In genomic region chr5:64942460-64942859, GRCh38 we compare ENCODE assay signal across 37 cellular contexts.
"Had no signal": no experiment of that assay in that cellular context is flagged by ENCODE, and none has a peak within 500 bp of the region (broad histone marks: within the 10 kb centered on the region; RNA-seq: fewer than 3 reads in every experiment).

No MANE protein-coding gene starts in this region.

- H3K27me3 Mint-ChIP-seq: activated B cell treated with CpG ODN at 0.5 μM for 24 hours; activated CD4-positive, alpha-beta memory T cell treated with anti-CD3 and anti-CD28 coated beads for 36 hours; activated CD4-positive, alpha-beta T cell treated with anti-CD3 and anti-CD28 coated beads, Interleukin-2, amount 10 ng/mL, durations not matched to agents 24 days and 14 days; activated CD8-positive, alpha-beta T cell treated with anti-CD3 and anti-CD28 coated beads for 36 hours; activated naive CD8-positive, alpha-beta T cell treated with anti-CD3 and anti-CD28 coated beads for 36 hours; activated T-helper 17 cell treated with anti-CD3 and anti-CD28 coated beads, Interleukin-2, amount 50 U/mL, for 72 hours; brain; central memory CD8-positive, alpha-beta T cell had no signal

- H3K36me3 ChIP-seq: adrenal gland, ascending aorta, cardiac muscle cell had no signal

- H3K27ac ChIP-seq: adrenal gland, ascending aorta, cardiac muscle cell, VCaP had no signal

- H3K9me3 Mint-ChIP-seq: activated B cell treated with CpG ODN at 0.5 μM for 24 hours; activated CD8-positive, alpha-beta T cell treated with anti-CD3 and anti-CD28 coated beads for 36 hours; activated naive CD4-positive, alpha-beta T cell treated with anti-CD3 and anti-CD28 coated beads, Interleukin-2, amount 50 U/mL, for 72 hours; activated naive CD8-positive, alpha-beta T cell treated with anti-CD3 and anti-CD28 coated beads for 36 hours; activated T-helper 17 cell treated with anti-CD3 and anti-CD28 coated beads, Interleukin-2, amount 50 U/mL, for 72 hours had no signal

- H3K4me1 ChIP-seq: adrenal gland, ascending aorta had no signal

- H3K9me3 ChIP-seq: adrenal gland had no signal

- FAIRE-seq: bronchial epithelial cell, TTC549 had no signal

- DNase-seq: activated B cell treated with CpG ODN at 0.5 μM for 24 hours; activated CD4-positive, alpha-beta memory T cell treated with anti-CD3 and anti-CD28 coated beads for 36 hours; activated CD4-positive, alpha-beta T cell treated with anti-CD3 and anti-CD28 coated beads for 4 hours; activated CD4-positive, alpha-beta T cell treated with anti-CD3 and anti-CD28 coated beads, Interleukin-2, amount 10 ng/mL, durations not matched to agents 24 days and 14 days; activated CD4-positive, alpha-beta T cell treated with anti-CD3 and anti-CD28 coated beads, Interleukin-2, amount 50 U/mL, for 1 hour; activated CD4-positive, alpha-beta T cell treated with anti-CD3 and anti-CD28 coated beads, Interleukin-2, amount 50 U/mL, for 4 hours; activated CD4-positive, CD25-positive, alpha-beta regulatory T cell treated with anti-CD3 and anti-CD28 coated beads, Interleukin-2, amount 50 U/mL, for 72 hours; activated CD8-positive, alpha-beta memory T cell treated with anti-CD3 and anti-CD28 coated beads, Interleukin-2, amount 50 U/mL, for 4 hours; activated CD8-positive, alpha-beta T cell treated with anti-CD3 and anti-CD28 coated beads for 36 hours; activated effector memory CD4-positive, alpha-beta T cell treated with anti-CD3 and anti-CD28 coated beads, Interleukin-2, amount 50 U/mL, for 16 hours; activated gamma-delta T cell treated with Interleukin-2 at 50 U/mL for 16 hours; activated naive CD4-positive, alpha-beta T cell; activated naive CD4-positive, alpha-beta T cell treated with anti-CD3 and anti-CD28 coated beads for 36 hours; activated naive CD4-positive, alpha-beta T cell treated with anti-CD3 and anti-CD28 coated beads, Interleukin-2, amount 50 U/mL, for 16 hours; activated naive CD8-positive, alpha-beta T cell treated with anti-CD3 and anti-CD28 coated beads for 36 hours; activated T-cell treated with anti-CD3 and anti-CD28 coated beads for 4 hours; activated T-cell treated with anti-CD3 and anti-CD28 coated beads, Interleukin-2, amount 50 U/mL, for 1 hour; activated T-cell treated with anti-CD3 and anti-CD28 coated beads, Interleukin-2, amount 50 U/mL, for 4 hours; activated T-cell treated with anti-CD3 and anti-CD28 coated beads, Interleukin-2, amount 50 U/mL, for 72 hours; adrenal gland; amniotic stem cell; caudate nucleus; cerebellar nuclear complex; T-helper 2 cell; T-helper 9 cell had no signal

- H3K4me1 Mint-ChIP-seq: activated B cell treated with CpG ODN at 0.5 μM for 24 hours; activated CD4-positive, alpha-beta T cell treated with anti-CD3 and anti-CD28 coated beads, Interleukin-2, amount 10 ng/mL, durations not matched to agents 24 days and 14 days; activated naive CD8-positive, alpha-beta T cell treated with anti-CD3 and anti-CD28 coated beads for 36 hours; activated T-helper 17 cell treated with anti-CD3 and anti-CD28 coated beads, Interleukin-2, amount 50 U/mL, for 72 hours; central memory CD8-positive, alpha-beta T cell had no signal

- H3K27me3 ChIP-seq: adrenal gland, ascending aorta, cardiac muscle cell had no signal

- ATAC-seq: activated CD8-positive, alpha-beta T cell treated with anti-CD3 and anti-CD28 coated beads for 36 hours; activated naive CD4-positive, alpha-beta T cell treated with anti-CD3 and anti-CD28 coated beads, Interleukin-2, amount 50 U/mL, for 72 hours; activated T-cell treated with anti-CD3 and anti-CD28 coated beads, Interleukin-2, amount 50 U/mL, for 4 hours; activated T-cell treated with anti-CD3 and anti-CD28 coated beads, Interleukin-2, amount 50 U/mL, for 72 hours; activated T-helper 17 cell treated with anti-CD3 and anti-CD28 coated beads, Interleukin-2, amount 50 U/mL, for 72 hours had no signal

- H3K4me3 ChIP-seq: adrenal gland, ascending aorta, cardiac muscle cell had no signal

- H3K4me3 Mint-ChIP-seq: activated B cell treated with CpG ODN at 0.5 μM for 24 hours; activated CD4-positive, alpha-beta memory T cell treated with anti-CD3 and anti-CD28 coated beads for 36 hours; activated CD4-positive, alpha-beta T cell treated with anti-CD3 and anti-CD28 coated beads, Interleukin-2, amount 10 ng/mL, durations not matched to agents 24 days and 14 days; activated CD8-positive, alpha-beta T cell treated with anti-CD3 and anti-CD28 coated beads for 36 hours; activated naive CD4-positive, alpha-beta T cell treated with anti-CD3 and anti-CD28 coated beads for 36 hours; activated naive CD8-positive, alpha-beta T cell treated with anti-CD3 and anti-CD28 coated beads for 36 hours; activated T-cell treated with anti-CD3 and anti-CD28 coated beads, Interleukin-2, amount 50 U/mL, for 4 hours; activated T-cell treated with anti-CD3 and anti-CD28 coated beads, Interleukin-2, amount 50 U/mL, for 72 hours; activated T-helper 1 cell treated with anti-CD3 and anti-CD28 coated beads, Interleukin-12 subunit alpha, Interleukin-12 subunit beta, Interleukin-2, Interleukin-4 antibody, amounts not matched to agents 30 ng/mL and 10 ng/mL and 1 ng/mL, durations not matched to agents 14 hours and 24 hours and 36 hours; activated T-helper 17 cell treated with anti-CD3 and anti-CD28 coated beads, Interleukin-2, amount 50 U/mL, for 72 hours; brain; central memory CD8-positive, alpha-beta T cell; T-helper 1 cell treated with Interleukin-12 subunit alpha and Interleukin-12 subunit beta and Interleukin-4 antibody, amounts not matched to agents 30 μg/mL and 1 μg/mL, for 36 hours; T-helper 2 cell treated with Interferon-gamma antibody and Interleukin-4, amounts not matched to agents 5 μg/mL and 100 μg/mL, for 36 hours had no signal

- H3K27ac Mint-ChIP-seq: activated B cell treated with CpG ODN at 0.5 μM for 24 hours; activated CD4-positive, alpha-beta memory T cell treated with anti-CD3 and anti-CD28 coated beads for 36 hours; activated CD4-positive, alpha-beta T cell treated with anti-CD3 and anti-CD28 coated beads, Interleukin-2, amount 10 ng/mL, durations not matched to agents 24 days and 14 days; activated CD8-positive, alpha-beta T cell treated with anti-CD3 and anti-CD28 coated beads for 36 hours; activated naive CD4-positive, alpha-beta T cell treated with anti-CD3 and anti-CD28 coated beads for 36 hours; activated naive CD4-positive, alpha-beta T cell treated with anti-CD3 and anti-CD28 coated beads, Interleukin-2, amount 50 U/mL, for 72 hours; activated naive CD8-positive, alpha-beta T cell treated with anti-CD3 and anti-CD28 coated beads for 36 hours; activated T-cell treated with anti-CD3 and anti-CD28 coated beads, Interleukin-2, amount 50 U/mL, for 72 hours; activated T-helper 1 cell treated with anti-CD3 and anti-CD28 coated beads, Interleukin-12 subunit alpha, Interleukin-12 subunit beta, Interleukin-2, Interleukin-4 antibody, amounts not matched to agents 30 ng/mL and 10 ng/mL and 1 ng/mL, durations not matched to agents 14 hours and 24 hours and 36 hours; activated T-helper 17 cell treated with anti-CD3 and anti-CD28 coated beads, Interleukin-2, amount 50 U/mL, for 72 hours; brain; T-helper 1 cell treated with Interleukin-12 subunit alpha and Interleukin-12 subunit beta and Interleukin-4 antibody, amounts not matched to agents 30 μg/mL and 1 μg/mL, for 36 hours; T-helper 2 cell treated with Interferon-gamma antibody and Interleukin-4, amounts not matched to agents 5 μg/mL and 100 μg/mL, for 36 hours had no signal
